9 cellular contexts compared by ENCODE assay signal in genomic region chr2:157182834-157183396, GRCh38.
A peak's percentile ranks its signal among the peaks of the same experiment; 100 is the strongest.
DNase-seq lines count a peak whose midpoint lies in the region; ATAC-seq, FAIRE-seq and TF ChIP-seq lines count a peak whose summit lies in the region.
"Had no signal": no experiment of that assay in that cellular context is flagged by ENCODE, and none has a peak within 500 bp of the region (broad histone marks: within the 10 kb centered on the region; RNA-seq: fewer than 3 reads in every experiment).

No MANE protein-coding gene starts in this region.

- no peaks in the 10 kb centered on the region for H3K27me3 ChIP-seq in CD8-positive, alpha-beta T cell (ENCODE audit: insufficient read depth, low read length)
- H3K27me3 ChIP-seq in GM12878 (replicated peaks in 1 of 2; ENCODE audit: control insufficient read depth in 2 of 2, insufficient read depth in 2 of 2, low read length in 1 of 2) (peaks cover 0 to 3% of the 10 kb centered on the region in 2 experiments; a peak in 1 of 4 replicates), mesendoderm (ENCODE audit: insufficient read depth, low read length, poor library complexity) (no peaks in the 10 kb centered on the region), psoas muscle (ENCODE audit: insufficient read depth in 3 of 3, low read length in 2 of 3) (no peaks in the 10 kb centered on the region)

- no peak overlapping the region for H4K8ac ChIP-seq in mesendoderm (ENCODE audit: low read depth, low read length)

- H3K9me3 ChIP-seq in CD8-positive, alpha-beta T cell (ENCODE audit: low read length), result no peaks in the 10 kb centered on the region
- H3K9me3 ChIP-seq in GM12878 (replicated peaks; ENCODE audit: control insufficient read depth, insufficient read depth, low read length) (no peaks in the 10 kb centered on the region), psoas muscle (no peaks in the 10 kb centered on the region)

- no peak overlapping the region for H3K56ac ChIP-seq in mesendoderm (ENCODE audit: low read length)

- TF ChIP-seq EP300 in GM12878 (IDR thresholded peaks at IDR 0.05; ENCODE audit: borderline replicate concordance in 1 of 2, control insufficient read depth in 1 of 2, low read depth in 2 of 2, low read length in 2 of 2), result no peak

- H3K9me3 Mint-ChIP-seq in CD8-positive, alpha-beta T cell, result no peaks in the 10 kb centered on the region
- H3K9me3 Mint-ChIP-seq: stimulated activated memory B cell treated with anti-CD40 and anti-IgM and Interleukin-4, amounts not matched to agents 10 μg/mL and 1 μg/mL and 100 μg/mL, for 72 hours had no signal

- no peaks in the 10 kb centered on the region for H3K36me3 Mint-ChIP-seq in CD8-positive, alpha-beta T cell
- H3K36me3 Mint-ChIP-seq: stimulated activated memory B cell treated with anti-CD40 and anti-IgM and Interleukin-4, amounts not matched to agents 10 μg/mL and 1 μg/mL and 100 μg/mL, for 72 hours had no signal

- CTCF ChIA-PET in CD8-positive, alpha-beta T cell (lab: Charles Lee), result no interaction called here
- CTCF ChIA-PET in GM12878 (lab: Yijun Ruan, JAX), result interaction anchor here (0.7 to 2.6 kb wide), 5 partner anchors 11 to 153 kb away, joined by 3 to 15 read pairs (median 4); no protein-coding TSS in a partner anchor

- H2AK5ac ChIP-seq in mesendoderm (ENCODE audit: low read length), result no peak overlapping the region

- intact Hi-C loops in CD8-positive, alpha-beta T cell (cut with DNase I, micrococcal nuclease), result no loop called here
- intact Hi-C loops in GM12878 (cut with micrococcal nuclease; ENCODE audit: unreplicated experiment) (no loop called here), psoas muscle (cut with DNase I) (no loop called here)

- no peak for TF ChIP-seq RAD21 in GM12878 (IDR thresholded peaks at IDR 0.05; ENCODE audit: insufficient read depth, low read depth, low read length)

- H2BK120ac ChIP-seq in mesendoderm (ENCODE audit: low read depth, low read length), result no peak overlapping the region

- WGBS in GM12878 (ENCODE audit: insufficient coverage, insufficient replicate concordance, low lambda C conversion rate, missing lambda C conversion rate), result 0% methylated on average over 3 of the region's 3 CpGs
- WGBS in mesendoderm (ENCODE audit: extremely low coverage, insufficient coverage, low lambda C conversion rate), result no CpG with 5 or more reads among the region's 3 CpGs
- 42 to 50% (median 49%) methylated on average over 3 of the region's 3 CpGs for WGBS in psoas muscle, 3 donors

- H3K4me1 ChIP-seq in CD8-positive, alpha-beta T cell (ENCODE audit: insufficient read depth, low read length), result no peaks in the 10 kb centered on the region
- no peaks in the 10 kb centered on the region for H3K4me1 ChIP-seq in GM12878 (ENCODE audit: control insufficient read depth, insufficient read depth, low read length)
- H3K4me1 ChIP-seq in mesendoderm (ENCODE audit: control insufficient read depth, low read depth, low read length), result no peaks in the 10 kb centered on the region
- no peaks in the 10 kb centered on the region for H3K4me1 ChIP-seq in psoas muscle

- H3K9ac ChIP-seq in GM12878 (ENCODE audit: control insufficient read depth, insufficient read depth, low read length), result no peak overlapping the region
- no peak overlapping the region for H3K9ac ChIP-seq in mesendoderm (ENCODE audit: low read length)

- H4K20me1 ChIP-seq in GM12878 (ENCODE audit: control insufficient read depth, insufficient read depth), result no peaks in the 10 kb centered on the region

- no peak overlapping the region for H2BK15ac ChIP-seq in mesendoderm (replicated peaks; ENCODE audit: low read depth)

- POLR2A ChIA-PET in CD8-positive, alpha-beta T cell (lab: Charles Lee), result no interaction called here
- POLR2A ChIA-PET in GM12878 (lab: Charles Lee), result no interaction called here

- H3K27ac Mint-ChIP-seq in CD8-positive, alpha-beta T cell, result no peak overlapping the region
- H3K27ac Mint-ChIP-seq: stimulated activated memory B cell treated with anti-CD40 and anti-IgM and Interleukin-4, amounts not matched to agents 10 μg/mL and 1 μg/mL and 100 μg/mL, for 72 hours had no signal

- ATAC-seq in CD8-positive, alpha-beta T cell, result peak; percentile 42
- ATAC-seq in GM12878 (0 out of 3 replicates have a peak, but pooled peaks have one; percentile 32), psoas muscle (no peak)
- ATAC-seq: stimulated activated memory B cell treated with anti-CD40 and anti-IgM and Interleukin-4, amounts not matched to agents 10 μg/mL and 1 μg/mL and 100 μg/mL, for 72 hours had no signal

- BruUV-seq in GM12878 (replicated peaks; lab: Mats Ljungman, UMichigan), result no TSS peak

- TF ChIP-seq CTCF in CD8-positive, alpha-beta T cell (IDR thresholded peaks at IDR 0.05), result no peak
- no peak for TF ChIP-seq CTCF in GM12878 (IDR thresholded peaks at IDR 0.05 in 2 of 3, conservative IDR thresholded peaks at IDR 0.05 in 1 of 3; ENCODE audit: control insufficient read depth in 2 of 3, extremely low read depth in 1 of 3, insufficient read depth in 1 of 3, low read depth in 3 of 3, low read length in 3 of 3)
- no peak for TF ChIP-seq CTCF in psoas muscle (IDR thresholded peaks at IDR 0.05)

- no peak overlapping the region for H3K4me3 Mint-ChIP-seq in CD8-positive, alpha-beta T cell
- H3K4me3 Mint-ChIP-seq: stimulated activated memory B cell treated with anti-CD40 and anti-IgM and Interleukin-4, amounts not matched to agents 10 μg/mL and 1 μg/mL and 100 μg/mL, for 72 hours had no signal

- H4K5ac ChIP-seq in mesendoderm (ENCODE audit: low read length), result no peak overlapping the region

- no peak overlapping the region for H2AFZ ChIP-seq in GM12878 (ENCODE audit: control insufficient read depth, low read depth, low read length)

- DNase-seq in CD8-positive, alpha-beta T cell, result no peak
- DNase-seq in LoVo (ENCODE audit: low spot score) (peak; percentile 5), GM12878 (ENCODE audit: low read depth, low spot score) (no peak), mesendoderm (peak; percentile 8), iPS-NIHi11 (ENCODE audit: low spot score) (no peak), iPS-NIHi7 (ENCODE audit: extremely low spot score) (no peak), psoas muscle (no peak), mucosa of gallbladder (ENCODE audit: low spot score) (no peak)

- H3K4me2 ChIP-seq in GM12878 (ENCODE audit: control insufficient read depth, insufficient read depth) (no peak overlapping the region), mesendoderm (ENCODE audit: low read length) (no peak overlapping the region)

- H2BK5ac ChIP-seq in mesendoderm (ENCODE audit: low read length), result no peak overlapping the region

- SMC1A ChIA-PET in GM12878 (lab: Charles Lee; ENCODE audit: uncharacterized antibody, unreplicated experiment), result interaction anchor here (0.9 to 2.0 kb wide), 10 partner anchors 9 to 129 kb away, joined by 3 to 9 read pairs (median 4); no protein-coding TSS in a partner anchor

- no peak overlapping the region for H3K4me3 ChIP-seq in CD8-positive, alpha-beta T cell (ENCODE audit: low read depth, low read length)
- H3K4me3 ChIP-seq in GM12878 (no peak overlapping the region), mesendoderm (ENCODE audit: low read length) (no peak overlapping the region), psoas muscle (no peak overlapping the region)

- no peaks in the 10 kb centered on the region for H3K79me1 ChIP-seq in mesendoderm (ENCODE audit: low read length)

- H3K79me2 ChIP-seq in GM12878 (ENCODE audit: control insufficient read depth, insufficient read depth, low read length) (no peaks in the 10 kb centered on the region), mesendoderm (ENCODE audit: control insufficient read depth, insufficient read depth, low read length) (no peaks in the 10 kb centered on the region)

- H3K27me3 Mint-ChIP-seq in CD8-positive, alpha-beta T cell (ENCODE audit: low read depth), result peaks cover 2% of the 10 kb centered on the region

- no peak overlapping the region for H3K27ac ChIP-seq in CD8-positive, alpha-beta T cell (ENCODE audit: low read depth, low read length)
- H3K27ac ChIP-seq in GM12878 (ENCODE audit: control insufficient read depth, insufficient read depth), result no peak overlapping the region
- no peak overlapping the region for H3K27ac ChIP-seq in mesendoderm (ENCODE audit: low read depth, low read length)
- no peak overlapping the region for H3K27ac ChIP-seq in psoas muscle

- RAD21 ChIA-PET in GM12878 (lab: Charles Lee; ENCODE audit: unreplicated experiment), result interaction anchor here (0.7 to 2.5 kb wide), 5 partner anchors 11 to 181 kb away, joined by 3 to 9 read pairs (median 8); no protein-coding TSS in a partner anchor

- no peak overlapping the region for H3K4ac ChIP-seq in mesendoderm (ENCODE audit: low read depth, low read length)

- FAIRE-seq in GM12878 (lab: Jason Lieb, UNC), result no peak

- in situ Hi-C loops in GM12878 (cut with MboI), result no loop called here

- no peaks in the 10 kb centered on the region for H3K4me1 Mint-ChIP-seq in CD8-positive, alpha-beta T cell (ENCODE audit: low read depth)
- H3K4me1 Mint-ChIP-seq: stimulated activated memory B cell treated with anti-CD40 and anti-IgM and Interleukin-4, amounts not matched to agents 10 μg/mL and 1 μg/mL and 100 μg/mL, for 72 hours had no signal

- no peak for TF ChIP-seq POLR2A in GM12878 (IDR thresholded peaks at IDR 0.05; ENCODE audit: low read depth, low read length)

- H3K23ac ChIP-seq in mesendoderm (ENCODE audit: low read length), result no peak overlapping the region

- H3K18ac ChIP-seq in mesendoderm (ENCODE audit: low read length), result no peak overlapping the region

- H3K36me3 ChIP-seq in CD8-positive, alpha-beta T cell (ENCODE audit: insufficient read depth, low read length), result no peaks in the 10 kb centered on the region
- H3K36me3 ChIP-seq in GM12878 (ENCODE audit: control insufficient read depth in 2 of 2, insufficient read depth in 2 of 2, low read length in 1 of 2) (no peaks in the 10 kb centered on the region), mesendoderm (ENCODE audit: control insufficient read depth, insufficient read depth, low read length) (no peaks in the 10 kb centered on the region), psoas muscle (ENCODE audit: insufficient read depth in 1 of 2, low read depth in 1 of 2) (no peaks in the 10 kb centered on the region)

TF ChIP-seq in GM12878, 131 proteins besides CTCF, POLR2A, EP300 and RAD21 (continues in another document):
- TF ChIP-seq PML (IDR thresholded peaks at IDR 0.05; ENCODE audit: low read length), result no peak
- TF ChIP-seq BRCA1 (IDR thresholded peaks at IDR 0.05; ENCODE audit: low read depth, low read length), result no peak
- TF ChIP-seq ATF2 (IDR thresholded peaks at IDR 0.05; ENCODE audit: low read length), result no peak
- TF ChIP-seq NR2F1 (conservative IDR thresholded peaks at IDR 0.05), result no peak
- TF ChIP-seq MEF2A (IDR thresholded peaks at IDR 0.05; ENCODE audit: insufficient read depth, low read depth, low read length), result no peak

Comparison
In these comparisons a context has a peak if more than half of its experiments do, and no peak if none do; other contexts are left out.
1. ATAC-seq: peak in CD8-positive, alpha-beta T cell (single experiment) and GM12878 (single experiment); none in psoas muscle (0 of 4).
2. DNase-seq: peak in LoVo (single experiment) and mesendoderm (single experiment); none in CD8-positive, alpha-beta T cell (0 of 7), GM12878 (single experiment), iPS-NIHi11 (single experiment), iPS-NIHi7 (single experiment), psoas muscle (0 of 2) and mucosa of gallbladder (single experiment).